ENCODE assay signal across 7 cellular contexts in the genomic region with DNA sequence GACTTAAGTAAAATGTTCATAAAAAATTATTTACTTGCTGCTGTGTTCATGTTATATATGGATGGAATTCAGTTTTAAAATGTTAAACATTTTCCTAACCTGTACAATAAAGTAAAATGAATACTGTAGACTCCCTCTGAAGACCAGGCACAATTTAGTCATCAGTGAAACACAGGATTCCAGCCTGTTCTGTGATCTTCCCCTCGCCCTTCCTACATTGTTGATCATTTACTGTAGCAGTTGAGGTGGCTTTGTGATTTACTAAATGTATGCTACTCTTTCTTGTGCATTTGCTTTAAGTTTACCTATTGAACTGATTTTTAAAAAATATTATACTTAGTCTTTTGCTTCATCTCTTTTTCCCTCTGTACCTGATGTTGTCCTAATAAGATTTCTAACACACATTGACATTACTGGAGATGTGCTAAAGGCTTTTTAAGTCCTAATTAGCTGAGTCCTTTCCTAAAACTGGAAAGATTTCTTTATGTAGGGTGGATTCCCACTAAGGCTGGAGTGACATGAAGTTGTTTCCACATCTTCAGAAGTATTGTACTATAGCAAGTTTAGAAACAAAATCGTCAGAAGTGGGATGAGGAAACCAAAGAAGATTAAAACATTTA.
"Had no signal": no experiment of that assay in that cellular context is flagged by ENCODE, and none has a peak within 500 bp of the region (broad histone marks: within the 10 kb centered on the region; RNA-seq: fewer than 3 reads in every experiment).

No MANE protein-coding gene starts in this region.

- DNase-seq: GM23248, GOT3, H7, HFFc6, KBM-7 had no signal

- FAIRE-seq: HTR-8/SVneo had no signal

- ATAC-seq: HCT116 had no signal
